Comparison of ENCODE assay signal across 8 cellular contexts in genomic region chr1:211978596-211978995, GRCh38.
"Had no signal": no experiment of that assay in that cellular context is flagged by ENCODE, and none has a peak within 500 bp of the region (broad histone marks: within the 10 kb centered on the region; RNA-seq: fewer than 3 reads in every experiment).

No MANE protein-coding gene starts in this region.

- H2AFZ ChIP-seq: GM23248 had no signal

- H3K9me3 ChIP-seq: HAP-1 had no signal

- H3K4me1 ChIP-seq: HAP-1 had no signal

- H3K27ac ChIP-seq: GM23248, HL-60 had no signal

- ATAC-seq: HCT116 had no signal

- DNase-seq: GM23248, GOT3, H7, HFFc6, KG1 had no signal

- H3K9ac ChIP-seq: GM23248 had no signal

- H3K4me3 ChIP-seq: GM23248, HAP-1 had no signal
